ENCODE assay signal across 8 cellular contexts in genomic region chr21:25350056-25350455, GRCh38.
A peak's percentile ranks its signal among the peaks of the same experiment; 100 is the strongest.
DNase-seq lines count a peak whose midpoint lies in the region; FAIRE-seq and TF ChIP-seq lines count a peak whose summit lies in the region.

No MANE protein-coding gene starts in this region.

- TF ChIP-seq CTCF in fibroblast of the aortic adventitia (IDR thresholded peaks at IDR 0.05; ENCODE audit: insufficient read depth, low read length) (peak; percentile 74), D721Med (IDR thresholded peaks at IDR 0.05; ENCODE audit: insufficient read depth, missing control alignments) (no peak)

- H3K4me3 ChIP-seq in fibroblast of the aortic adventitia (ENCODE audit: low read depth, low read length) = no peak overlapping the region

- DNase-seq in ACHN (peak; percentile 48), GM19239 (ENCODE audit: insufficient read length, low spot score) (peak; percentile 1), SK-MEL-5 (ENCODE audit: low read depth, low spot score) (peak; percentile 53), fibroblast of the aortic adventitia (ENCODE audit: low read depth) (peak; percentile 66), Ammon's horn (ENCODE audit: low spot score) (no peak), SHP77 (lab: John Stamatoyannopoulos, UW) (no peak), D721Med (ENCODE audit: insufficient read length, low spot score) (no peak), hippocampal formation (lab: John Stamatoyannopoulos, UW) (no peak)

- FAIRE-seq in GM19239 (lab: Jason Lieb, UNC) (no peak), D721Med (lab: Jason Lieb, UNC) (no peak)

- in situ Hi-C loops in ACHN (cut with HindIII; ENCODE audit: low pct_ligation_motif_present, low pct_unique_long_range_greater_than_20kb, low sequenced_read_pairs) = no loop called here
- in situ Hi-C loops in SK-MEL-5 (cut with HindIII; ENCODE audit: low pct_unique_long_range_greater_than_20kb, low sequenced_read_pairs) = no loop called here

Comparison
In these comparisons a context has a peak if more than half of its experiments do, and no peak if none do; other contexts are left out.
1. DNase-seq: peak in ACHN (single experiment), GM19239 (single experiment), SK-MEL-5 (single experiment) and fibroblast of the aortic adventitia (single experiment); none in Ammon's horn (single experiment), SHP77 (0 of 2), D721Med (single experiment) and hippocampal formation (0 of 2).